In the genomic region with DNA sequence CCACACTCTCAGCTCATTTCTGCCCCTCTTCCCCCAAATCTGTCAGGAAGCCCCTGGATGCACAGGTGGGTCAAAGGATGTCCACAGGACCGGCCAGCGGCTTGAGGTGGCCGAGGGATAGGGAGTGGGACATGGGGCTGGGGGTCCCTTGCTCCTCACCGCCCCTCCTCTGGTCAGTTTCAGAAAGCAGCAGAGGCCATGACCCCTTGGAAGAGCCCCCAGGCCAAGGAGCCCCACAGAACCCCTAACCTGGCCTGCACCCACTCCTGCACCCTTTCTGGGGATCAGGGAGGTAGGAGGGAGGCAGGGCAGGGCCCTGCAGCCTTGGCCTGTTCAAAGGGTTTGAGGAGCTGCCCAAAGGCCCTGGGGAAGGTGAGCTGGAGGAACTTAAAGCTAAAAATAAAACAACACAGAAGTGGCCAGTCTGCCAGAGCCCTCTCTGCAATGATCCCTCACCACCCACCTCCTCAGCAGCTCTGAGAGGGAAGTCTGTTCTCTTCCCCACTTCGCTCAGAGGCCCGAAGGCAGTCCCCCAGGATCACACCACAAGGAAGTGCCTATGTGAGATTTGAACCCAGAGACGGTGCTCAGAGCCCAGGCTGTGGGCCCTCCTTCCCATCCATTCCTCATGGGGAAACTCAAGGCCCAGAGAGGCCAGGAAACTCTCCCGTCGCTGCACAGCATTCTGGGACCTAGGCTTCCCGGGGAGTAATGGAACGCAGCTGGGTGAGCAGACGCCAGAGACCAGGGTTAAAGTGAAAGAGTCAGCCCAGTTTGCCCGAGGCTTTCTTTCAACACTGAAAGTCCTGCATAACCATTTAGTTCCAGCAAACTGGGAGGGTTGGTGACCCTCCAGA, we compare ENCODE assay signal across 8 cellular contexts. TPM values are rescaled to one million over a fixed set of nuclear protein-coding genes. Genes with fewer than 3 reads are reported as not detected.
DNase-seq lines count a peak whose midpoint lies in the region; ATAC-seq and TF ChIP-seq lines count a peak whose summit lies in the region.

No MANE protein-coding gene starts in this region.

- peaks cover 18% of the 10 kb centered on the region for H4K20me1 ChIP-seq in osteoblast (ENCODE audit: insufficient read depth, low read length)

- peak overlapping the region; percentile 44 for H3K4me3 ChIP-seq in BJ (ENCODE audit: low read depth, low read length)
- H3K4me3 ChIP-seq in SJSA1, result peak overlapping the region; percentile 55
- H3K4me3 ChIP-seq in osteoblast (ENCODE audit: insufficient read depth, low read length), result peak overlapping the region; percentile 90

- POLR2A ChIA-PET in BJ (lab: Charles Lee), result interaction anchor here (0.7 kb wide), 1 partner anchor 66 kb away, joined by 3 read pairs; no protein-coding TSS in a partner anchor

- H3K79me2 ChIP-seq in osteoblast (ENCODE audit: insufficient read depth, low read length), result peaks cover 60% of the 10 kb centered on the region

- H3K4me1 ChIP-seq in SJSA1 (replicated peaks) (peaks cover 34% of the 10 kb centered on the region), osteoblast (ENCODE audit: insufficient read depth, low read length) (peaks cover 33% of the 10 kb centered on the region)

- H3K27ac ChIP-seq in SJSA1 (peak overlapping the region; percentile 57), osteoblast (ENCODE audit: low read depth, low read length) (peak overlapping the region; percentile 65)

- ATAC-seq in HG03039 (IDR thresholded peaks at IDR 0.05; ENCODE audit: unreplicated experiment), result no peak

- TF ChIP-seq CTCF in BJ (IDR thresholded peaks at IDR 0.05; ENCODE audit: insufficient read depth, low read depth, low read length) (no peak), osteoblast (IDR thresholded peaks at IDR 0.05; ENCODE audit: extremely low read depth, low read depth, low read length) (no peak)

- H3K9me3 ChIP-seq in SJSA1 (replicated peaks), result peaks cover 9% of the 10 kb centered on the region
- peaks cover 7% of the 10 kb centered on the region for H3K9me3 ChIP-seq in osteoblast (ENCODE audit: low read depth, low read length)

- H3K36me3 ChIP-seq in BJ (ENCODE audit: control insufficient read depth, insufficient read depth, low read length), result 0 out of 2 replicates have a peak, but pooled peaks cover 5% of the 10 kb centered on the region
- peaks cover 24% of the 10 kb centered on the region for H3K36me3 ChIP-seq in SJSA1
- peaks cover 44% of the 10 kb centered on the region for H3K36me3 ChIP-seq in osteoblast (ENCODE audit: insufficient read depth, low read length)

- no peak for DNase-seq in BJ (ENCODE audit: low read depth)
- no peak for DNase-seq in SJSA1 (ENCODE audit: low read depth in 1 of 2, low spot score in 2 of 2)
- peak; percentile 75 for DNase-seq in epidermal melanocyte (ENCODE audit: insufficient read length, low spot score)
- peak; percentile 76 for DNase-seq in osteoblast (ENCODE audit: insufficient read length, low spot score, missing footprints)
- no peak for DNase-seq in middle frontal gyrus (ENCODE audit: extremely low spot score, low spot score)
- no peak for DNase-seq in RKO (ENCODE audit: low spot score)
- no peak for DNase-seq in amygdala (lab: John Stamatoyannopoulos, UW)

- no peaks in the 10 kb centered on the region for H3K27me3 ChIP-seq in BJ (ENCODE audit: control insufficient read depth, insufficient read depth, low read length)
- no peaks in the 10 kb centered on the region for H3K27me3 ChIP-seq in SJSA1 (replicated peaks)
- H3K27me3 ChIP-seq in osteoblast (ENCODE audit: insufficient read depth, low read length), result no peaks in the 10 kb centered on the region

- H3K4me2 ChIP-seq in osteoblast (ENCODE audit: insufficient read depth, low read length), result peak overlapping the region; percentile 81

- CTCF ChIA-PET in BJ (lab: Yijun Ruan, JAX), result interaction anchor here (0.7 to 5.2 kb wide), 12 partner anchors 8 to 264 kb away, joined by 3 to 41 read pairs (median 4); partner anchors contain the start of gene CDK9

- peak overlapping the region; percentile 54 for H2AFZ ChIP-seq in osteoblast (ENCODE audit: low read length)

RNA-seq across cellular contexts. Expression of gene ENG, which starts 0.9 kb away (rescaled TPM):
- 23.3 and 44.6 TPM in 2 replicates for polyA plus RNA-seq in BJ (2011; rRNA removed)
- polyA minus RNA-seq in BJ (2011; rRNA and poly(A)+ RNA removed), result 25.9 and 55.6 TPM in 2 replicates
- total RNA-seq in SJSA1 (2014; rRNA removed; shearing (Covaris generic)), result 6.8 and 8.7 TPM in 2 replicates
- total RNA-seq in osteoblast, result 60.8 and 87.5 TPM in 2 replicates

RNA-seq across cellular contexts. Expression of gene AK1, which starts 23.9 kb away (rescaled TPM):
- 65.1 and 102 TPM in 2 replicates for polyA plus RNA-seq in BJ (2011; rRNA removed)
- polyA minus RNA-seq in BJ (2011; rRNA and poly(A)+ RNA removed), result 4.2 and 8.3 TPM in 2 replicates
- total RNA-seq in SJSA1 (2014; rRNA removed; shearing (Covaris generic)), result 32.6 and 32.7 TPM in 2 replicates
- total RNA-seq in osteoblast, result 100 and 106 TPM in 2 replicates

RNA-seq across cellular contexts. Expression of gene ST6GALNAC6, which starts 45.9 kb away (rescaled TPM):
- 48.5 and 78.3 TPM in 2 replicates for polyA plus RNA-seq in BJ (2011; rRNA removed)
- 35.8 and 60.1 TPM in 2 replicates for polyA minus RNA-seq in BJ (2011; rRNA and poly(A)+ RNA removed)
- 37.0 and 42.9 TPM in 2 replicates for total RNA-seq in SJSA1 (2014; rRNA removed; shearing (Covaris generic))
- 52.7 and 53.2 TPM in 2 replicates for total RNA-seq in osteoblast

RNA-seq across cellular contexts. Expression of gene FPGS, which starts 50.9 kb away (rescaled TPM):
- polyA plus RNA-seq in BJ (2011; rRNA removed), result 27.9 and 61.9 TPM in 2 replicates
- polyA minus RNA-seq in BJ (2011; rRNA and poly(A)+ RNA removed), result 31.2 and 39.6 TPM in 2 replicates
- total RNA-seq in SJSA1 (2014; rRNA removed; shearing (Covaris generic)), result 49.0 and 70.0 TPM in 2 replicates
- 87.5 and 98.1 TPM in 2 replicates for total RNA-seq in osteoblast

Comparison
In these comparisons a context has a peak if more than half of its experiments do, and no peak if none do; other contexts are left out.
1. DNase-seq: peak in epidermal melanocyte (single experiment) and osteoblast (single experiment); none in BJ (single experiment), SJSA1 (0 of 2), middle frontal gyrus (single experiment), RKO (single experiment) and amygdala (0 of 56).
2. Peak in every context shown above with its lines, with median percentiles within 50 percentile points of each other: H3K4me3 ChIP-seq.